In genomic region chr6:156676721-156677120, GRCh38 we compare ENCODE assay signal across 28 cellular contexts.
"Had no signal": no experiment of that assay in that cellular context is flagged by ENCODE, and none has a peak within 500 bp of the region (broad histone marks: within the 10 kb centered on the region; RNA-seq: fewer than 3 reads in every experiment).

No MANE protein-coding gene starts in this region.

- ATAC-seq: effector memory CD8-positive, alpha-beta T cell; esophagus mucosa; foreskin keratinocyte; gastrocnemius medialis; gastroesophageal sphincter; heart left ventricle; heart right ventricle had no signal

- DNase-seq: colonic mucosa; cortex of kidney; dermis blood vessel endothelial cell; dorsolateral prefrontal cortex; effector CD4-positive, alpha-beta T cell; effector CD8-positive, alpha-beta T cell; effector memory CD4-positive, alpha-beta T cell; effector memory CD8-positive, alpha-beta T cell; endodermal cell; erythroblast; esophagus squamous epithelium; foreskin fibroblast; foreskin keratinocyte; foreskin melanocyte; gastrocnemius medialis; glutamatergic neuron; head of caudate nucleus; heart left ventricle; heart right ventricle had no signal

- H3K36me3 ChIP-seq: colonic mucosa, esophagus muscularis mucosa, esophagus squamous epithelium, gastrocnemius medialis, gastroesophageal sphincter, heart left ventricle, heart right ventricle had no signal

- H3K27ac ChIP-seq: colonic mucosa, coronary artery, dorsolateral prefrontal cortex, epithelial cell of prostate, esophagus muscularis mucosa, esophagus squamous epithelium, foreskin keratinocyte, gastrocnemius medialis, gastroesophageal sphincter, heart left ventricle, heart right ventricle had no signal

- H3K9me3 ChIP-seq: colonic mucosa, esophagus squamous epithelium, gastrocnemius medialis had no signal

- H3K4me3 ChIP-seq: colonic mucosa, coronary artery, dorsolateral prefrontal cortex, esophagus muscularis mucosa, esophagus squamous epithelium, gastrocnemius medialis, gastroesophageal sphincter, heart left ventricle, heart right ventricle had no signal

- FAIRE-seq: colon, endometrium, endothelial cell of umbilical vein, frontal cortex had no signal

- H3K4me1 ChIP-seq: colonic mucosa, esophagus muscularis mucosa, esophagus squamous epithelium, foreskin keratinocyte, gastrocnemius medialis, gastroesophageal sphincter, heart left ventricle, heart right ventricle had no signal

- H3K27me3 ChIP-seq: colonic mucosa, dorsolateral prefrontal cortex, esophagus muscularis mucosa, esophagus squamous epithelium, gastroesophageal sphincter, heart left ventricle, heart right ventricle had no signal
